In genomic region chr14:105560047-105560669, GRCh38 we compare ENCODE assay signal across 8 cellular contexts. TPM values are rescaled to one million over a fixed set of nuclear protein-coding genes. Genes with fewer than 3 reads are reported as not detected.
DNase-seq lines count a peak whose midpoint lies in the region; ATAC-seq, FAIRE-seq and TF ChIP-seq lines count a peak whose summit lies in the region.
"Not testable (repeated sequence)": the region's sequence is repeated elsewhere in the genome, so short reads cannot be mapped to it uniquely, and the experiment has no call there.

No MANE protein-coding gene starts in this region.

- not testable (repeated sequence) for H3K36me3 Mint-ChIP-seq in activated B cell treated with CpG ODN at 0.5 μM for 24 hours (ENCODE audit: low read depth)

- ATAC-seq in GM19328 (IDR thresholded peaks at IDR 0.05; ENCODE audit: unreplicated experiment): peak; percentile 71
- peak; percentile 53 for ATAC-seq in GM21717 (IDR thresholded peaks at IDR 0.05; ENCODE audit: unreplicated experiment)
- peak; percentile 57 for ATAC-seq in HG02973 (IDR thresholded peaks at IDR 0.05; ENCODE audit: unreplicated experiment)
- ATAC-seq in HG03460 (IDR thresholded peaks at IDR 0.05; ENCODE audit: unreplicated experiment): peak; percentile 64
- ATAC-seq in activated B cell treated with CpG ODN at 0.5 μM for 24 hours (ENCODE audit: low read depth): peak; percentile 75
- ATAC-seq in left cardiac atrium: peak; percentile 49 to 81
- ATAC-seq in stimulated activated naive CD8-positive, alpha-beta T cell treated with anti-CD3 and anti-CD28 coated beads, Interleukin-15, Interleukin-2, amounts not matched to agents 100 U/mL and 50 U/mL, for 24 hours: peak; percentile 51

- peaks cover 29% of the 10 kb centered on the region for H3K4me1 Mint-ChIP-seq in activated B cell treated with CpG ODN at 0.5 μM for 24 hours

- not testable (repeated sequence) for H3K27ac Mint-ChIP-seq in activated B cell treated with CpG ODN at 0.5 μM for 24 hours

- not testable (repeated sequence) for TF ChIP-seq POLR2A in GM12892 (IDR thresholded peaks at IDR 0.05; ENCODE audit: low read depth, low read length)

- peak; percentile 100 for FAIRE-seq in GM12892 (lab: Jason Lieb, UNC)

- H3K9me3 Mint-ChIP-seq in activated B cell treated with CpG ODN at 0.5 μM for 24 hours: not testable (repeated sequence)

- intact Hi-C loops in activated B cell treated with CpG ODN at 0.5 μM for 24 hours (cut with micrococcal nuclease): not testable (repeated sequence)
- intact Hi-C loops in left cardiac atrium (cut with DNase I): loop anchor here in 1 of 2 donors (10.0 kb wide), 1 partner anchor 125 kb away; no protein-coding TSS in a partner anchor

- CTCF ChIA-PET in activated B cell treated with CpG ODN at 0.5 μM for 24 hours (lab: Charles Lee): not testable (repeated sequence)

- H3K27me3 Mint-ChIP-seq in activated B cell treated with CpG ODN at 0.5 μM for 24 hours: not testable (repeated sequence)

- not testable (repeated sequence) for DNase-seq in GM12892 (ENCODE audit: insufficient read length); activated B cell treated with CpG ODN at 0.5 μM for 24 hours; left cardiac atrium; stimulated activated naive CD8-positive, alpha-beta T cell treated with anti-CD3 and anti-CD28 coated beads, Interleukin-15, Interleukin-2, amounts not matched to agents 100 U/mL and 50 U/mL, for 24 hours

- not testable (repeated sequence) for TF ChIP-seq CTCF in activated B cell treated with CpG ODN at 0.5 μM for 24 hours (IDR thresholded peaks at IDR 0.05)

- POLR2A ChIA-PET in activated B cell treated with CpG ODN at 0.5 μM for 24 hours (lab: Charles Lee): interaction anchor here (1.1 kb wide), 1 partner anchor 302 kb away, joined by 7 read pairs; no protein-coding TSS in a partner anchor

- peak overlapping the region; percentile 24 for H3K4me3 Mint-ChIP-seq in activated B cell treated with CpG ODN at 0.5 μM for 24 hours

RNA-seq across cellular contexts. Expression of gene TMEM121, which starts 33.8 kb away (rescaled TPM):
- not detected for polyA plus RNA-seq in GM12892 (2012; ENCODE audit: missing spikeins)
- total RNA-seq in activated B cell treated with CpG ODN at 0.5 μM for 24 hours: 0.95 and 1.6 TPM in 2 replicates
- 1 to 10 TPM; 2.2 to 2.7 TPM for total RNA-seq in left cardiac atrium
